Comparison of ENCODE assay signal across 1 cellular context in genomic region chr20:33532753-33533459, GRCh38.
TF ChIP-seq lines count a peak whose summit lies in the region.

No MANE protein-coding gene starts in this region.

TF ChIP-seq in HepG2, 621 proteins besides CTCF, POLR2A, EP300 and RAD21:
- TF ChIP-seq ZNF256 (CRISPR knock-in tag; conservative IDR thresholded peaks at IDR 0.05) (no peak), ARID2 (CRISPR knock-in tag; IDR thresholded peaks at IDR 0.05; ENCODE audit: borderline replicate concordance) (0 out of 2 replicates have a peak, but pooled peaks have one; percentile 60), ZNF253 (CRISPR knock-in tag; IDR thresholded peaks at IDR 0.05; ENCODE audit: borderline replicate concordance) (no peak), PTBP1 (IDR thresholded peaks at IDR 0.05; ENCODE audit: low read depth, low read length, poor library complexity, severe bottlenecking) (no peak), ZNF430 (CRISPR knock-in tag; IDR thresholded peaks at IDR 0.05) (no peak), ZNF33B (CRISPR knock-in tag; IDR thresholded peaks at IDR 0.05) (no peak), ARNT2 (CRISPR knock-in tag; IDR thresholded peaks at IDR 0.05; ENCODE audit: low read depth) (no peak), HMGXB3 (CRISPR knock-in tag; IDR thresholded peaks at IDR 0.05; ENCODE audit: borderline replicate concordance) (no peak), MTF1 (CRISPR knock-in tag; IDR thresholded peaks at IDR 0.05) (no peak), SMYD3 (CRISPR knock-in tag; IDR thresholded peaks at IDR 0.05) (0 out of 2 replicates have a peak, but pooled peaks have one; percentile 27), MAX (IDR thresholded peaks at IDR 0.05) (no peak), TFAP4 (IDR thresholded peaks at IDR 0.05; ENCODE audit: borderline replicate concordance, low read depth) (peak; percentile 63; the same call in 1 of the 2 replicates), SRSF1 (optimal IDR thresholded peaks at IDR 0.05; ENCODE audit: low read depth, low read length) (no peak), MZF1 (CRISPR knock-in tag; IDR thresholded peaks at IDR 0.05; ENCODE audit: borderline replicate concordance) (no peak), ZFP62 (CRISPR knock-in tag; IDR thresholded peaks at IDR 0.05) (no peak), KLF13 (CRISPR knock-in tag; IDR thresholded peaks at IDR 0.05) (no peak), IRF2 (CRISPR knock-in tag; IDR thresholded peaks at IDR 0.05) (no peak), ATM (IDR thresholded peaks at IDR 0.05; ENCODE audit: borderline replicate concordance) (no peak), CEBPG (CRISPR knock-in tag; IDR thresholded peaks at IDR 0.05) (no peak), KLF16 (CRISPR knock-in tag; IDR thresholded peaks at IDR 0.05) (0 out of 4 replicates have a peak, but pooled peaks of 1 of the 2 experiments have one; percentile 19), SAP130 (CRISPR knock-in tag; IDR thresholded peaks at IDR 0.05; ENCODE audit: low read depth) (peak; percentile 38; the same call in 1 of the 2 replicates), IRF1 (CRISPR knock-in tag; IDR thresholded peaks at IDR 0.05; ENCODE audit: low read depth) (no peak), MAFG (CRISPR knock-in tag; IDR thresholded peaks at IDR 0.05) (no peak), ZNF10 (CRISPR knock-in tag; IDR thresholded peaks at IDR 0.05; ENCODE audit: borderline replicate concordance, low read depth) (no peak), SP1 (IDR thresholded peaks at IDR 0.05) (no peak), SP1 (CRISPR knock-in tag; IDR thresholded peaks at IDR 0.05) (no peak), TEF (CRISPR knock-in tag; IDR thresholded peaks at IDR 0.05) (no peak), SMAD3 (CRISPR knock-in tag; IDR thresholded peaks at IDR 0.05) (no peak), MEIS1 (CRISPR knock-in tag; IDR thresholded peaks at IDR 0.05; ENCODE audit: borderline replicate concordance) (no peak), ZNF878 (CRISPR knock-in tag; IDR thresholded peaks at IDR 0.05) (no peak), ARID4A (CRISPR knock-in tag; IDR thresholded peaks at IDR 0.05; ENCODE audit: borderline replicate concordance) (no peak), ZNF552 (CRISPR knock-in tag; IDR thresholded peaks at IDR 0.05; ENCODE audit: borderline replicate concordance) (no peak), POLR2AphosphoS5 (IDR thresholded peaks at IDR 0.05; ENCODE audit: low read depth, low read length) (no peak), ZNF891 (CRISPR knock-in tag; IDR thresholded peaks at IDR 0.05) (no peak), ZNF768 (CRISPR knock-in tag; IDR thresholded peaks at IDR 0.05) (no peak)
